In genomic region chr1:38612956-38613355, GRCh38 we compare ENCODE assay signal across 39 cellular contexts.
"Had no signal": no experiment of that assay in that cellular context is flagged by ENCODE, and none has a peak within 500 bp of the region (broad histone marks: within the 10 kb centered on the region; RNA-seq: fewer than 3 reads in every experiment).

No MANE protein-coding gene starts in this region.

- H3K27ac Mint-ChIP-seq: activated B cell treated with CpG ODN at 0.5 μM for 24 hours; activated CD4-positive, alpha-beta memory T cell treated with anti-CD3 and anti-CD28 coated beads for 36 hours; activated CD4-positive, alpha-beta T cell treated with anti-CD3 and anti-CD28 coated beads, Interleukin-2, amount 10 ng/mL, durations not matched to agents 24 days and 14 days; activated CD8-positive, alpha-beta T cell treated with anti-CD3 and anti-CD28 coated beads for 36 hours; activated naive CD4-positive, alpha-beta T cell treated with anti-CD3 and anti-CD28 coated beads, Interleukin-2, amount 10 ng/mL, durations not matched to agents 7 days and 5 days; activated naive CD4-positive, alpha-beta T cell treated with anti-CD3 and anti-CD28 coated beads, Interleukin-2, amount 50 U/mL, for 24 hours; activated naive CD8-positive, alpha-beta T cell; activated naive CD8-positive, alpha-beta T cell treated with anti-CD3 and anti-CD28 coated beads, Interleukin-2, amount 10 ng/mL, durations not matched to agents 7 days and 5 days; activated naive CD8-positive, alpha-beta T cell treated with anti-CD3 and anti-CD28 coated beads, Interleukin-2, amount 50 U/mL, for 24 hours; activated T-cell treated with anti-CD3 and anti-CD28 coated beads, Interleukin-2, amount 50 U/mL, for 72 hours; activated T-helper 1 cell treated with anti-CD3 and anti-CD28 coated beads, Interleukin-12 subunit alpha, Interleukin-12 subunit beta, Interleukin-2, Interleukin-4 antibody, amounts not matched to agents 30 ng/mL and 10 ng/mL and 1 ng/mL, durations not matched to agents 14 hours and 24 hours and 36 hours; activated T-helper 17 cell treated with anti-CD3 and anti-CD28 coated beads, Interleukin-2, amount 50 U/mL, for 72 hours; T-helper 1 cell treated with Interleukin-12 subunit alpha and Interleukin-12 subunit beta and Interleukin-4 antibody, amounts not matched to agents 30 μg/mL and 1 μg/mL, for 36 hours; T-helper 2 cell treated with Interferon-gamma antibody and Interleukin-4, amounts not matched to agents 5 μg/mL and 100 μg/mL, for 36 hours had no signal

- FAIRE-seq: TTC549 had no signal

- H3K27ac ChIP-seq: ascending aorta, brain microvascular endothelial cell, breast epithelium, cardiac muscle cell, VCaP had no signal

- H3K4me3 ChIP-seq: ascending aorta, breast epithelium, cardiac muscle cell had no signal

- H3K36me3 Mint-ChIP-seq: activated CD4-positive, alpha-beta memory T cell treated with anti-CD3 and anti-CD28 coated beads for 36 hours; activated naive CD4-positive, alpha-beta T cell treated with anti-CD3 and anti-CD28 coated beads, Interleukin-2, amount 10 ng/mL, durations not matched to agents 7 days and 5 days; activated naive CD4-positive, alpha-beta T cell treated with anti-CD3 and anti-CD28 coated beads, Interleukin-2, amount 50 U/mL, for 24 hours; activated naive CD8-positive, alpha-beta T cell treated with anti-CD3 and anti-CD28 coated beads, Interleukin-2, amount 10 ng/mL, durations not matched to agents 7 days and 5 days had no signal

- ATAC-seq: activated CD8-positive, alpha-beta T cell treated with anti-CD3 and anti-CD28 coated beads for 36 hours; activated naive CD8-positive, alpha-beta T cell treated with anti-CD3 and anti-CD28 coated beads, Interleukin-2, amount 50 U/mL, for 24 hours; activated T-cell treated with anti-CD3 and anti-CD28 coated beads, Interleukin-2, amount 50 U/mL, for 4 hours; activated T-cell treated with anti-CD3 and anti-CD28 coated beads, Interleukin-2, amount 50 U/mL, for 72 hours; activated T-helper 17 cell treated with anti-CD3 and anti-CD28 coated beads, Interleukin-2, amount 50 U/mL, for 72 hours had no signal

- H3K4me3 Mint-ChIP-seq: activated B cell treated with CpG ODN at 0.5 μM for 24 hours; activated CD4-positive, alpha-beta memory T cell treated with anti-CD3 and anti-CD28 coated beads for 36 hours; activated CD4-positive, alpha-beta T cell treated with anti-CD3 and anti-CD28 coated beads, Interleukin-2, amount 10 ng/mL, durations not matched to agents 24 days and 14 days; activated CD8-positive, alpha-beta T cell treated with anti-CD3 and anti-CD28 coated beads for 36 hours; activated naive CD4-positive, alpha-beta T cell treated with anti-CD3 and anti-CD28 coated beads, Interleukin-2, amount 10 ng/mL, durations not matched to agents 7 days and 5 days; activated naive CD4-positive, alpha-beta T cell treated with anti-CD3 and anti-CD28 coated beads, Interleukin-2, amount 50 U/mL, for 24 hours; activated naive CD8-positive, alpha-beta T cell; activated naive CD8-positive, alpha-beta T cell treated with anti-CD3 and anti-CD28 coated beads, Interleukin-2, amount 10 ng/mL, durations not matched to agents 7 days and 5 days; activated naive CD8-positive, alpha-beta T cell treated with anti-CD3 and anti-CD28 coated beads, Interleukin-2, amount 50 U/mL, for 24 hours; activated T-cell treated with anti-CD3 and anti-CD28 coated beads, Interleukin-2, amount 50 U/mL, for 4 hours; activated T-cell treated with anti-CD3 and anti-CD28 coated beads, Interleukin-2, amount 50 U/mL, for 72 hours; activated T-helper 1 cell treated with anti-CD3 and anti-CD28 coated beads, Interleukin-12 subunit alpha, Interleukin-12 subunit beta, Interleukin-2, Interleukin-4 antibody, amounts not matched to agents 30 ng/mL and 10 ng/mL and 1 ng/mL, durations not matched to agents 14 hours and 24 hours and 36 hours; activated T-helper 17 cell treated with anti-CD3 and anti-CD28 coated beads, Interleukin-2, amount 50 U/mL, for 72 hours; central memory CD8-positive, alpha-beta T cell; T-helper 1 cell treated with Interleukin-12 subunit alpha and Interleukin-12 subunit beta and Interleukin-4 antibody, amounts not matched to agents 30 μg/mL and 1 μg/mL, for 36 hours; T-helper 2 cell treated with Interferon-gamma antibody and Interleukin-4, amounts not matched to agents 5 μg/mL and 100 μg/mL, for 36 hours had no signal

- H3K9me3 Mint-ChIP-seq: activated CD4-positive, alpha-beta T cell treated with anti-CD3 and anti-CD28 coated beads, Interleukin-2, amount 10 ng/mL, durations not matched to agents 24 days and 14 days; activated naive CD4-positive, alpha-beta T cell treated with anti-CD3 and anti-CD28 coated beads, Interleukin-2, amount 50 U/mL, for 24 hours; activated T-helper 17 cell treated with anti-CD3 and anti-CD28 coated beads, Interleukin-2, amount 50 U/mL, for 72 hours; T-helper 2 cell treated with Interferon-gamma antibody and Interleukin-4, amounts not matched to agents 5 μg/mL and 100 μg/mL, for 36 hours had no signal

- H3K36me3 ChIP-seq: ascending aorta, brain microvascular endothelial cell, breast epithelium, cardiac muscle cell had no signal

- DNase-seq: activated B cell treated with CpG ODN at 0.5 μM for 24 hours; activated CD4-positive, alpha-beta memory T cell treated with anti-CD3 and anti-CD28 coated beads for 36 hours; activated CD4-positive, alpha-beta T cell treated with anti-CD3 and anti-CD28 coated beads for 4 hours; activated CD4-positive, alpha-beta T cell treated with anti-CD3 and anti-CD28 coated beads, Interleukin-2, amount 10 ng/mL, durations not matched to agents 24 days and 14 days; activated CD4-positive, alpha-beta T cell treated with anti-CD3 and anti-CD28 coated beads, Interleukin-2, amount 50 U/mL, for 1 hour; activated CD4-positive, alpha-beta T cell treated with anti-CD3 and anti-CD28 coated beads, Interleukin-2, amount 50 U/mL, for 4 hours; activated CD4-positive, CD25-positive, alpha-beta regulatory T cell treated with anti-CD3 and anti-CD28 coated beads, Interleukin-2, amount 50 U/mL, for 72 hours; activated CD8-positive, alpha-beta memory T cell treated with anti-CD3 and anti-CD28 coated beads, Interleukin-2, amount 50 U/mL, for 4 hours; activated CD8-positive, alpha-beta T cell treated with anti-CD3 and anti-CD28 coated beads for 36 hours; activated effector memory CD4-positive, alpha-beta T cell treated with Interleukin-2 at 50 U/mL for 16 hours; activated gamma-delta T cell; activated naive CD4-positive, alpha-beta T cell treated with anti-CD3 and anti-CD28 coated beads, Interleukin-2, amount 10 ng/mL, durations not matched to agents 7 days and 5 days; activated naive CD4-positive, alpha-beta T cell treated with Interleukin-2 at 50 U/mL for 16 hours; activated naive CD8-positive, alpha-beta T cell treated with anti-CD3 and anti-CD28 coated beads, Interleukin-2, amount 10 ng/mL, durations not matched to agents 7 days and 5 days; activated naive CD8-positive, alpha-beta T cell treated with anti-CD3 and anti-CD28 coated beads, Interleukin-2, amount 50 U/mL, for 24 hours; activated T-cell treated with anti-CD3 and anti-CD28 coated beads for 4 hours; activated T-cell treated with anti-CD3 and anti-CD28 coated beads, Interleukin-2, amount 50 U/mL, for 1 hour; activated T-cell treated with anti-CD3 and anti-CD28 coated beads, Interleukin-2, amount 50 U/mL, for 4 hours; activated T-cell treated with anti-CD3 and anti-CD28 coated beads, Interleukin-2, amount 50 U/mL, for 72 hours; amygdala; anterior cingulate cortex; brain microvascular endothelial cell; caudate nucleus; cerebellar nuclear complex; T-helper 1 cell; T-helper 2 cell; T-helper 9 cell had no signal

- H3K4me1 Mint-ChIP-seq: activated B cell treated with CpG ODN at 0.5 μM for 24 hours; activated CD4-positive, alpha-beta T cell treated with anti-CD3 and anti-CD28 coated beads, Interleukin-2, amount 10 ng/mL, durations not matched to agents 24 days and 14 days; activated naive CD4-positive, alpha-beta T cell treated with anti-CD3 and anti-CD28 coated beads, Interleukin-2, amount 10 ng/mL, durations not matched to agents 7 days and 5 days; activated naive CD4-positive, alpha-beta T cell treated with anti-CD3 and anti-CD28 coated beads, Interleukin-2, amount 50 U/mL, for 24 hours; activated naive CD8-positive, alpha-beta T cell treated with anti-CD3 and anti-CD28 coated beads, Interleukin-2, amount 10 ng/mL, durations not matched to agents 7 days and 5 days; activated naive CD8-positive, alpha-beta T cell treated with anti-CD3 and anti-CD28 coated beads, Interleukin-2, amount 50 U/mL, for 24 hours; activated T-helper 17 cell treated with anti-CD3 and anti-CD28 coated beads, Interleukin-2, amount 50 U/mL, for 72 hours; central memory CD8-positive, alpha-beta T cell had no signal

- H3K4me1 ChIP-seq: ascending aorta, breast epithelium had no signal

- H3K27me3 ChIP-seq: ascending aorta, brain microvascular endothelial cell, cardiac muscle cell had no signal

- H3K9me3 ChIP-seq: ascending aorta, breast epithelium had no signal
